Comparison of ENCODE assay signal across 8 cellular contexts in the genomic region with DNA sequence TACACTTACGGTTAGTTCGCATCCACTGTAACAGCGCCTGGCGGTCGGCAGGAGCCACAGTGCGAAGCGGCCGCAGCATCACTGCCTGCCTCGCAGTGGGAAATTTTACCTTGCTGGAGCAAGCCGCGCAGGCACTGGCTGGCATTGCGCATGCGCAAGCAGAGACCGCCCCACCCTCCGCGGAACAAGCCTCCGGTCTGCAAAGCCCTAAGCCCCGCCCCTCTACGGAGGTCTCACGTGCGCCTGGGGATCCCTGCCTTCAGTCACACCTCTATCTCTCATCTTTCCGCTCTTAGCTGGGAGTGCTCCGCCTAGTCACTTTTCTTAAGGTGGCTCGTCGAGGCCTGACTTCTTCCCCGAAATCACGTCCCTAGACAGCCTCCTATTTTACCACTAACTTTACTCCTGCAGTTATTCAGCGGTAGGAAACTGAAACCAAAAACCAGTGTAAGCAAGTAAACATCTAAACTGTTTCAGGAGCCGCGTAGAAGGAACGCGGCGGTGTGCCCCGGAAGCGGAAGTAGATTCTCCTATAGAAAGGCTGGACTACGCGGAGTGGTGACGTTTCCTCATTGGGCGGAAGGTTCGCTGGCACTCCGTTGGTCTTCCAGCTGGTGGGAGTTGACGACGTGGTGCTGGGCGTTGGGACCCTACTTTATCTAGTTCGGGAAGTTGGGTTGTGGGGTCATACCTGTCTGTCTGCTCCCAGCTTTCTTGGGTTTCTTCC. TPM values are rescaled to one million over a fixed set of nuclear protein-coding genes. Genes with fewer than 3 reads are reported as not detected.
A peak's percentile ranks its signal among the peaks of the same experiment; 100 is the strongest.
DNase-seq lines count a peak whose midpoint lies in the region; TF ChIP-seq lines count a peak whose summit lies in the region.

A gene (plus strand): TSS at position 572 of the 727 bp plus-strand sequence. CDS start 13,718 bp downstream, outside the sequence.

- intact Hi-C loops in stomach (cut with DNase I; ENCODE audit: low total_unique reads), result no loop called here

- H3K4me2 ChIP-seq in MM.1S (ENCODE audit: low read depth, low read length) (peak within 1 kb of the TSS; percentile 87), neural cell (ENCODE audit: low read length) (peak within 1 kb of the TSS; percentile 99)

- DNase-seq in GF-D8 (lab: John Stamatoyannopoulos, UW), result peak; percentile 94
- DNase-seq in HCEC 1CT, result peak; percentile 96
- DNase-seq in MM.1S, result peak; percentile 94
- DNase-seq in SHP77 treated with DMSO at 0.1 percent for 48 hours (lab: John Stamatoyannopoulos, UW), result peak; percentile 99
- peak; percentile 100 for DNase-seq in activated effector memory CD4-positive, alpha-beta T cell treated with anti-CD3 and anti-CD28 coated beads, Interleukin-2, amount 50 U/mL, for 16 hours
- peak; percentile 99 for DNase-seq in fibroblast of villous mesenchyme (ENCODE audit: low read depth)
- DNase-seq in stomach, result peak; percentile 99

- TF ChIP-seq POLR2A in stomach (IDR thresholded peaks at IDR 0.05), result peak in 2 of 4 donors; percentile 75 to 86

- TF ChIP-seq RAD21 in neural cell (conservative IDR thresholded peaks at IDR 0.05), result peak; percentile 45

- H2AFZ ChIP-seq in MM.1S (ENCODE audit: low read length) (peak within 1 kb of the TSS; percentile 80), neural cell (ENCODE audit: low read depth, low read length) (peak within 1 kb of the TSS; percentile 89)

- H3K27me3 ChIP-seq in MM.1S (replicated peaks; ENCODE audit: insufficient read depth, low read length) (no peaks in the 10 kb centered on the region), neural cell (ENCODE audit: insufficient read depth, low read depth, low read length) (no peaks in the 10 kb centered on the region), stomach (no peaks in the 10 kb centered on the region)

- H3K27ac ChIP-seq in MM.1S (ENCODE audit: low read length) (peak within 1 kb of the TSS; percentile 98), neural cell (ENCODE audit: low read length) (peak within 1 kb of the TSS; percentile 86), stomach (peak within 1 kb of the TSS; percentile 94 to 99 (median 96))

- peak within 1 kb of the TSS; percentile 74 for H3K4me3 ChIP-seq in MM.1S (ENCODE audit: low read length)
- H3K4me3 ChIP-seq in fibroblast of villous mesenchyme (ENCODE audit: low read depth, low read length), result peak within 1 kb of the TSS; percentile 94
- peak within 1 kb of the TSS; percentile 81 for H3K4me3 ChIP-seq in neural cell (ENCODE audit: low read length)
- peak within 1 kb of the TSS; percentile 68 to 82 (median 75) for H3K4me3 ChIP-seq in stomach

- no peak for TF ChIP-seq CTCF in MM.1S (IDR thresholded peaks at IDR 0.05; ENCODE audit: low read length)
- peak; percentile 34 for TF ChIP-seq CTCF in fibroblast of villous mesenchyme (IDR thresholded peaks at IDR 0.05; ENCODE audit: insufficient read depth, low read depth, low read length)
- no peak for TF ChIP-seq CTCF in neural cell (IDR thresholded peaks at IDR 0.05; ENCODE audit: poor library complexity, severe bottlenecking)
- peak in 1 of 7 experiments; percentile 32 for TF ChIP-seq CTCF in stomach (IDR thresholded peaks at IDR 0.05)

- TF ChIP-seq EP300 in neural cell (conservative IDR thresholded peaks at IDR 0.05; ENCODE audit: poor library complexity, severe bottlenecking) (peak; percentile 69), stomach (IDR thresholded peaks at IDR 0.05) (no peak)

- no peaks in the 10 kb centered on the region for H3K36me3 ChIP-seq in MM.1S (replicated peaks; ENCODE audit: insufficient read depth, low read length)
- no peaks in the 10 kb centered on the region for H3K36me3 ChIP-seq in neural cell (ENCODE audit: insufficient read depth, low read length)
- no peaks in the 10 kb centered on the region for H3K36me3 ChIP-seq in stomach

- 0 out of 2 replicates have a peak, but pooled peaks cover 8% of the 10 kb centered on the region for H3K4me1 ChIP-seq in MM.1S (ENCODE audit: low read length)
- H3K4me1 ChIP-seq in stomach, result peaks cover 23 to 59% (median 45%) of the 10 kb centered on the region in 4 donors

- peak within 1 kb of the TSS; percentile 81 for H3K9ac ChIP-seq in MM.1S (ENCODE audit: low read length)
- peak within 1 kb of the TSS; percentile 66 for H3K9ac ChIP-seq in neural cell (ENCODE audit: low read length)

- H4K20me1 ChIP-seq in MM.1S (ENCODE audit: insufficient read depth, low read length) (no peaks in the 10 kb centered on the region), neural cell (ENCODE audit: insufficient read depth) (no peaks in the 10 kb centered on the region)

- H3F3A ChIP-seq in MM.1S (ENCODE audit: insufficient read depth, low read length) (peaks cover 17% of the 10 kb centered on the region), neural cell (ENCODE audit: insufficient read depth, low read length, poor library complexity, severe bottlenecking) (peaks cover 11% of the 10 kb centered on the region)

- H3K79me2 ChIP-seq in MM.1S (ENCODE audit: low read length), result peaks cover 63% of the 10 kb centered on the region
- H3K79me2 ChIP-seq in neural cell (replicated peaks; ENCODE audit: insufficient read depth, low read length), result peaks cover 33% of the 10 kb centered on the region

- 0 to 1% (median 1%) methylated on average over 39 to 45 of the region's 45 CpGs for WGBS in stomach, 5 donors

- H3K9me2 ChIP-seq in MM.1S (replicated peaks; ENCODE audit: insufficient read depth, low read length) (no peaks in the 10 kb centered on the region), neural cell (ENCODE audit: insufficient read depth, low read length) (no peaks in the 10 kb centered on the region)

- no peaks in the 10 kb centered on the region for H3K9me3 ChIP-seq in MM.1S (replicated peaks; ENCODE audit: insufficient read depth, low read length)
- no peaks in the 10 kb centered on the region for H3K9me3 ChIP-seq in neural cell (ENCODE audit: low read length)
- H3K9me3 ChIP-seq in stomach, result no peaks in the 10 kb centered on the region

TF ChIP-seq in neural cell, 6 proteins besides CTCF, POLR2A, EP300 and RAD21:
- TF ChIP-seq EZH2 (IDR thresholded peaks at IDR 0.05; ENCODE audit: borderline replicate concordance, insufficient read depth, low read length, poor library complexity, severe bottlenecking), result no peak
- TF ChIP-seq POLR2AphosphoS5 (IDR thresholded peaks at IDR 0.05), result peak; percentile 84
- peak; percentile 83 for TF ChIP-seq TAF1 (IDR thresholded peaks at IDR 0.05; ENCODE audit: low read depth)
- peak; percentile 94 for TF ChIP-seq MXI1 (conservative IDR thresholded peaks at IDR 0.05; ENCODE audit: poor library complexity, severe bottlenecking)
- TF ChIP-seq, protein P1, sequence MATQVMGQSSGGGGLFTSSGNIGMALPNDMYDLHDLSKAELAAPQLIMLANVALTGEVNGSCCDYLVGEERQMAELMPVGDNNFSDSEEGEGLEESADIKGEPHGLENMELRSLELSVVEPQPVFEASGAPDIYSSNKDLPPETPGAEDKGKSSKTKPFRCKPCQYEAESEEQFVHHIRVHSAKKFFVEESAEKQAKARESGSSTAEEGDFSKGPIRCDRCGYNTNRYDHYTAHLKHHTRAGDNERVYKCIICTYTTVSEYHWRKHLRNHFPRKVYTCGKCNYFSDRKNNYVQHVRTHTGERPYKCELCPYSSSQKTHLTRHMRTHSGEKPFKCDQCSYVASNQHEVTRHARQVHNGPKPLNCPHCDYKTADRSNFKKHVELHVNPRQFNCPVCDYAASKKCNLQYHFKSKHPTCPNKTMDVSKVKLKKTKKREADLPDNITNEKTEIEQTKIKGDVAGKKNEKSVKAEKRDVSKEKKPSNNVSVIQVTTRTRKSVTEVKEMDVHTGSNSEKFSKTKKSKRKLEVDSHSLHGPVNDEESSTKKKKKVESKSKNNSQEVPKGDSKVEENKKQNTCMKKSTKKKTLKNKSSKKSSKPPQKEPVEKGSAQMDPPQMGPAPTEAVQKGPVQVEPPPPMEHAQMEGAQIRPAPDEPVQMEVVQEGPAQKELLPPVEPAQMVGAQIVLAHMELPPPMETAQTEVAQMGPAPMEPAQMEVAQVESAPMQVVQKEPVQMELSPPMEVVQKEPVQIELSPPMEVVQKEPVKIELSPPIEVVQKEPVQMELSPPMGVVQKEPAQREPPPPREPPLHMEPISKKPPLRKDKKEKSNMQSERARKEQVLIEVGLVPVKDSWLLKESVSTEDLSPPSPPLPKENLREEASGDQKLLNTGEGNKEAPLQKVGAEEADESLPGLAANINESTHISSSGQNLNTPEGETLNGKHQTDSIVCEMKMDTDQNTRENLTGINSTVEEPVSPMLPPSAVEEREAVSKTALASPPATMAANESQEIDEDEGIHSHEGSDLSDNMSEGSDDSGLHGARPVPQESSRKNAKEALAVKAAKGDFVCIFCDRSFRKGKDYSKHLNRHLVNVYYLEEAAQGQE (IDR thresholded peaks at IDR 0.05; ENCODE audit: borderline replicate concordance), result peak; percentile 70
- peak; percentile 0 for TF ChIP-seq SMC3 (conservative IDR thresholded peaks at IDR 0.05; ENCODE audit: poor library complexity)
TF ChIP-seq in neural cell: peak in this region for 5.

RNA-seq across cellular contexts. Expression of the gene that starts here (rescaled TPM):
- total RNA-seq in fibroblast of villous mesenchyme, result 85.4 and 108 TPM in 2 replicates
- 90.0 and 110 TPM in 2 replicates for polyA plus RNA-seq in neural cell
- 98.1 and 110 TPM in 2 replicates for polyA minus RNA-seq in neural cell
- total RNA-seq in stomach, result 100 to 1,000 TPM in 1 of 5 donors, 10 to 100 TPM in 4; 12.9 to 111 (median 20.0) TPM
- polyA plus RNA-seq in stomach, result 10 to 100 TPM; 19.9 to 32.8 (median 27.4) TPM

Comparison
In these comparisons a context has a peak if more than half of its experiments do, and no peak if none do; other contexts are left out.
1. Peak in every context shown above with its lines: DNase-seq, H3K4me3 ChIP-seq and H3K27ac ChIP-seq.